ENCODE assay signal across 23 cellular contexts in the genomic region with DNA sequence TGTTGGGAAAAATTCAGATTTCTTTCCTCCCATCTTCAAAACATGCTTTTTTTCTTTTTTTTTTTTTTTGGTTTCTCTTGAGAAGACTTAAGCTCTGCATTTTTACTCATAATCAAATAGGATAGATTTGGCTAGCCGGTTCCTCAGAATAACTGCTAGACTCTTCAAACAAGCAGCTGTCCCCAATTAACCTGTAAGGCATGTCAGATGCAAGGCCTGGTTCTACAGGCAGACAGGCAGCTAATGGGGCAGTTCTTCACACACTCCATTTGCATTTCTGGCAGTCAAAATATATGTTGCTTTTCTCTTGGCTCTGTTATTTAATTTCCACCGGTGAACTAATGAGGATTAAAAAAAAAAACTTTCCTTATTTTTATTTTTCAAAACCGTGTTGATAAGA.
DNase-seq lines count a peak whose midpoint lies in the region; ATAC-seq, FAIRE-seq and TF ChIP-seq lines count a peak whose summit lies in the region.
"Had no signal": no experiment of that assay in that cellular context is flagged by ENCODE, and none has a peak within 500 bp of the region (broad histone marks: within the 10 kb centered on the region; RNA-seq: fewer than 3 reads in every experiment).

No MANE protein-coding gene starts in this region.

- no peak overlapping the region for H3K18ac ChIP-seq in H9 (ENCODE audit: insufficient read length, low read depth, low read length)

- H3K23ac ChIP-seq in H9 (ENCODE audit: insufficient read length, low read depth, low read length) = no peak overlapping the region

- H3K79me1 ChIP-seq in H9 (ENCODE audit: insufficient read depth, low read depth, low read length, poor library complexity, severe bottlenecking) = no peaks in the 10 kb centered on the region

- H3K27me3 Mint-ChIP-seq in H9 (ENCODE audit: low read depth) = no peaks in the 10 kb centered on the region
- H3K27me3 Mint-ChIP-seq: activated T-cell treated with anti-CD3 and anti-CD28 coated beads, Interleukin-2, amount 50 U/mL, for 24 hours; stimulated activated naive CD8-positive, alpha-beta T cell treated with anti-CD3 and anti-CD28 coated beads, Interleukin-15, Interleukin-2, amounts not matched to agents 100 ng/mL and 50 ng/mL, for 24 hours had no signal

- no peak overlapping the region for H4K91ac ChIP-seq in H9 (ENCODE audit: insufficient read length, low read depth, low read length)

- POLR2A ChIA-PET in SK-N-SH (lab: Yijun Ruan, JAX) = no interaction called here

- no peak for TF ChIP-seq CTCF in SK-N-SH (IDR thresholded peaks at IDR 0.05)
- TF ChIP-seq CTCF in H9 (conservative IDR thresholded peaks at IDR 0.05) = no peak

- H4K20me1 ChIP-seq in SK-N-SH (ENCODE audit: insufficient read depth) = no peaks in the 10 kb centered on the region
- no peaks in the 10 kb centered on the region for H4K20me1 ChIP-seq in H9 (ENCODE audit: control insufficient read depth, insufficient read depth, insufficient read length)

- H3K56ac ChIP-seq in H9 (ENCODE audit: insufficient read length, low read depth, low read length) = no peak overlapping the region

- no peak for TF ChIP-seq RAD21 in SK-N-SH (IDR thresholded peaks at IDR 0.05; ENCODE audit: low read length)

- H3K79me2 ChIP-seq in SK-N-SH (ENCODE audit: insufficient read depth) = no peaks in the 10 kb centered on the region
- H3K79me2 ChIP-seq in H9 (ENCODE audit: insufficient read depth, low read length) = no peaks in the 10 kb centered on the region

- CTCF ChIA-PET in SK-N-SH (lab: Yijun Ruan, JAX) = interaction anchor here (1.1 to 1.2 kb wide), 2 partner anchors 12 to 21 kb away, joined by 3 to 4 read pairs; no protein-coding TSS in a partner anchor

- no peaks in the 10 kb centered on the region; a peak in 1 of 7 replicates for H3K36me3 Mint-ChIP-seq in H9 (ENCODE audit: insufficient read depth in 1 of 3, low read depth in 3 of 3)

- H3K4me3 ChIP-seq in SK-N-SH (ENCODE audit: low read depth in 2 of 2, low read length in 1 of 2) = no peak overlapping the region
- H3K4me3 ChIP-seq: MG63, spleen, tibial artery had no signal

- H3K23me2 ChIP-seq in H9 (ENCODE audit: insufficient read length, low read depth, low read length, poor library complexity, severe bottlenecking) = no peaks in the 10 kb centered on the region

- WGBS in SK-N-SH (ENCODE audit: low lambda C conversion rate) = 30% methylated on average over 3 of the region's 3 CpGs
- no CpG with 5 or more reads among the region's 3 CpGs for whole genome bisulfite sequencing in H9 (ENCODE audit: extremely low coverage, insufficient read length, low lambda C conversion rate)

- no peaks in the 10 kb centered on the region for H3F3A ChIP-seq in SK-N-SH (replicated peaks; ENCODE audit: insufficient read depth)

- H3K4me3 Mint-ChIP-seq in H9 = no peak overlapping the region
- H3K4me3 Mint-ChIP-seq: activated T-cell treated with anti-CD3 and anti-CD28 coated beads, Interleukin-2, amount 50 U/mL, for 24 hours; stimulated activated naive CD8-positive, alpha-beta T cell treated with anti-CD3 and anti-CD28 coated beads, Interleukin-15, Interleukin-2, amounts not matched to agents 100 ng/mL and 50 ng/mL, for 24 hours had no signal

- peak; percentile 63 for FAIRE-seq in GM12891 (lab: Jason Lieb, UNC)
- FAIRE-seq: bronchial epithelial cell, H54 had no signal

- H2AFZ ChIP-seq in SK-N-SH (ENCODE audit: low read depth) (no peak overlapping the region), H9 (ENCODE audit: low read length) (no peak overlapping the region)

- no peak for ATAC-seq in GM21360 (IDR thresholded peaks at IDR 0.05; ENCODE audit: unreplicated experiment)

- TF ChIP-seq POLR2A in GM12891 (IDR thresholded peaks at IDR 0.05; ENCODE audit: low read depth, low read length) = no peak

- no peak overlapping the region for H4K8ac ChIP-seq in H9 (replicated peaks; ENCODE audit: insufficient read length, low read depth, low read length)

- H2BK15ac ChIP-seq in H9 (ENCODE audit: low read depth, low read length) = no peak overlapping the region

- no peak overlapping the region for H2BK120ac ChIP-seq in H9 (ENCODE audit: low read depth, low read length, poor library complexity, severe bottlenecking)

- H4K5ac ChIP-seq in H9 (ENCODE audit: insufficient read length, low read depth, low read length) = no peak overlapping the region

- H2BK20ac ChIP-seq in H9 (ENCODE audit: low read depth, low read length, poor library complexity, severe bottlenecking) = no peak overlapping the region

- TF ChIP-seq EP300 in SK-N-SH (IDR thresholded peaks at IDR 0.05; ENCODE audit: borderline replicate concordance in 1 of 2, low read depth in 1 of 2, low read length in 1 of 2) = no peak

- no peaks in the 10 kb centered on the region for H3K9me3 Mint-ChIP-seq in H9
- H3K9me3 Mint-ChIP-seq: activated T-cell treated with anti-CD3 and anti-CD28 coated beads, Interleukin-2, amount 50 U/mL, for 24 hours; stimulated activated naive CD8-positive, alpha-beta T cell treated with anti-CD3 and anti-CD28 coated beads, Interleukin-15, Interleukin-2, amounts not matched to agents 100 ng/mL and 50 ng/mL, for 24 hours had no signal

- H3K27ac Mint-ChIP-seq in H9 = no peak overlapping the region

- H3K9ac ChIP-seq in SK-N-SH (no peak overlapping the region), H9 (ENCODE audit: extremely low read depth, insufficient read length, low read length) (no peak overlapping the region)

- DNase-seq in GM12891 (ENCODE audit: insufficient read length, low spot score) (no peak), NCI-H1105 treated with DMSO at 0.1 percent for 48 hours (lab: John Stamatoyannopoulos, UW) (peak; percentile 65), SK-N-SH (peak; percentile 33), islet precursor cell (peak; percentile 81), HuH-7.5 (ENCODE audit: low spot score) (no peak), H9 (no peak)
- DNase-seq: activated CD4-positive, CD25-positive, alpha-beta regulatory T cell; activated CD8-positive, alpha-beta memory T cell treated with anti-CD3 and anti-CD28 coated beads for 24 hours; activated naive CD4-positive, alpha-beta T cell treated with Interleukin-2 at 50 U/mL for 16 hours; activated T-cell treated with anti-CD3 and anti-CD28 coated beads, Interleukin-2, amount 50 U/mL, for 24 hours; dermis blood vessel endothelial cell; glutamatergic neuron; MG63; retina; RPMI8226; spleen; stimulated activated CD4-positive, alpha-beta T cell treated with anti-CD3 and anti-CD28 coated beads, Interleukin-4, amount 100 ng/mL, for 24 hours; T1000; tibial artery had no signal

- no peak overlapping the region for H3K4ac ChIP-seq in H9 (ENCODE audit: low read depth, low read length)

- no peaks in the 10 kb centered on the region for H3K36me3 ChIP-seq in SK-N-SH (replicated peaks in 1 of 2; ENCODE audit: control insufficient read depth in 1 of 2, insufficient read depth in 2 of 2, low read length in 1 of 2)
- H3K36me3 ChIP-seq: MG63, spleen, tibial artery had no signal

- no peaks in the 10 kb centered on the region for H3K9me3 ChIP-seq in SK-N-SH
- no peaks in the 10 kb centered on the region for H3K9me3 ChIP-seq in H9 (ENCODE audit: control insufficient read depth, low read depth, low read length)
- H3K9me3 ChIP-seq: MG63, spleen, tibial artery had no signal

- no peak overlapping the region for H3K14ac ChIP-seq in H9 (ENCODE audit: insufficient read depth, low read length)

- H3K4me1 ChIP-seq in SK-N-SH (ENCODE audit: control insufficient read depth in 1 of 2, insufficient read depth in 2 of 2, low read depth in 1 of 2, low read length in 1 of 2) = peaks cover 0 to 14% of the 10 kb centered on the region in 2 experiments; a peak in 2 of 4 replicates
- H3K4me1 ChIP-seq in H9 (ENCODE audit: insufficient read depth, low read length) = no peaks in the 10 kb centered on the region; the same call in 1 of the 2 replicates

- no peak overlapping the region for H2AK5ac ChIP-seq in H9 (ENCODE audit: insufficient read length, low read length)

- no peak overlapping the region for H3T11ph ChIP-seq in H9 (ENCODE audit: low read length)

- no peak overlapping the region for H3K4me2 ChIP-seq in SK-N-SH
- no peak overlapping the region for H3K4me2 ChIP-seq in H9 (ENCODE audit: insufficient read depth, insufficient read length, low read length)

- H3K27ac ChIP-seq in SK-N-SH (ENCODE audit: low read depth in 2 of 2, low read length in 1 of 2) = peak overlapping the region in 1 of 2 experiments; percentile 77; a peak in 2 of 4 replicates
- H3K27ac ChIP-seq in H9 (ENCODE audit: insufficient read length, low read depth, low read length) = no peak overlapping the region
- H3K27ac ChIP-seq: tibial artery had no signal

- H3K9me2 ChIP-seq in SK-N-SH = no peaks in the 10 kb centered on the region

- no peak overlapping the region for H2BK12ac ChIP-seq in H9 (ENCODE audit: insufficient read length, low read depth, low read length)

- H3K27me3 ChIP-seq in SK-N-SH (ENCODE audit: insufficient read depth) (no peaks in the 10 kb centered on the region), H9 (ENCODE audit: insufficient read depth, low read length) (no peaks in the 10 kb centered on the region)
- H3K27me3 ChIP-seq: MG63, spleen, tibial artery had no signal

- no peak overlapping the region for H2BK5ac ChIP-seq in H9 (ENCODE audit: insufficient read length, low read length)

- peaks cover 32% of the 10 kb centered on the region in 2 experiments for H3K4me1 Mint-ChIP-seq in H9

TF ChIP-seq in GM12891, 5 proteins besides CTCF, POLR2A, EP300 and RAD21:
- TF ChIP-seq TAF1 (IDR thresholded peaks at IDR 0.05; ENCODE audit: low read depth, low read length) (no peak), POU2F2 (IDR thresholded peaks at IDR 0.05; ENCODE audit: low read depth, low read length) (no peak), SPI1 (IDR thresholded peaks at IDR 0.05; ENCODE audit: low read depth, low read length) (no peak), PAX5 (IDR thresholded peaks at IDR 0.05; ENCODE audit: insufficient read depth, low read length, severe bottlenecking) (no peak), POLR2AphosphoS5 (IDR thresholded peaks at IDR 0.05; ENCODE audit: low read depth, low read length) (no peak)

TF ChIP-seq in SK-N-SH, 30 proteins besides CTCF, POLR2A, EP300 and RAD21 (continues in another document):
- no peak for TF ChIP-seq MEF2A (IDR thresholded peaks at IDR 0.05; ENCODE audit: borderline replicate concordance, low read depth)

Comparison
In these comparisons a context has a peak if more than half of its experiments do, and no peak if none do; other contexts are left out.
1. DNase-seq: peak in NCI-H1105 treated with DMSO at 0.1 percent for 48 hours (single experiment), SK-N-SH (single experiment) and islet precursor cell (single experiment); none in GM12891 (single experiment), HuH-7.5 (single experiment) and H9 (single experiment).